10 cellular contexts compared by ENCODE assay signal in the genomic region with DNA sequence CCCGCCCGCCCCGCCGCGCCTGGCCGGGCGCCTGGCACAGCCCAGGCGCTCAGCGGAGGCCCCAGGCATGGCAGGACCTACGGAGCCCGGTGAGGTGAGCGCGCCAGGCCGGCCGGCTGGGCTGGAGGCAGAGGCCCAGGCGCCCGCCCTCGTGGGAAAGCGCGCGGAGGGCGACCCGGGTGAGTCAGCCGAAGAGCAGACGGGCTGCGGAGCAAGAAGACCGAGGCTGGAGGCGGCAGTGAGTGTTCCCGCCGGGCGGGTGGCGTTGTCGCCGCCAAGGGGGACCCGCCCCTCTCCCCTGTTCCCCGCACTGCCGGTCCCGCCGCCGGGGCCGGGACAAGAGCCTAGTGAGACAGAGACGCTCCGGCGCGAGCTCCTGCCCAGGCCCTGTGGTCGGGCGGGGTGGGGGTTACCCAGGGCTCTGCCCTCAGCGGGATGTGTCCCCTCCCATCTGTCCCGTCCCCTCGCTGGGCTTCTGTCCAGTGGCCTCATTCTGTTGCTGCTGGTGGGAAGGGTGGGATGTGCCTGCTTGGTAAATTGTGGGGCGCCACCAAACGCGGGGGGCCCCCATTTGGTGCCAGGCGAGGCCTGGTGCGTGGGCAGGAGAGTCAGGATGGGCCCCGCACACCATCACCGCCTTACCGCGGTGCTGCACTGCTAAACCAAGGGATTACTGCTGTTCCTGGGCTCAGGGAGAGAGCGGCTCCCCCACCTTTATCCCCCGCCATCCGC. TPM values are rescaled to one million over a fixed set of nuclear protein-coding genes. Genes with fewer than 3 reads are reported as not detected.
DNase-seq lines count a peak whose midpoint lies in the region; ATAC-seq and TF ChIP-seq lines count a peak whose summit lies in the region.
"Had no signal": no experiment of that assay in that cellular context is flagged by ENCODE, and none has a peak within 500 bp of the region (broad histone marks: within the 10 kb centered on the region; RNA-seq: fewer than 3 reads in every experiment).

No MANE protein-coding gene starts in this region.

- H3K4me3 ChIP-seq in gastroesophageal sphincter (peak overlapping the region; percentile 3 to 53), transverse colon (peak overlapping the region in 2 of 4 donors; percentile 28 to 38)

- in situ Hi-C loops in transverse colon (cut with MboI; ENCODE audit: low pct_ligation_motif_present in 1 of 4, low pct_unique_long_range_greater_than_20kb in 1 of 4, low sequenced_read_pairs in 3 of 4) = loop anchor here in 2 of 4 donors (25.0 kb wide), 1 partner anchor 304 kb away; no protein-coding TSS in a partner anchor

- peak; percentile 70 to 76 for ATAC-seq in activated CD4-positive, CD25-positive, alpha-beta regulatory T cell treated with anti-CD3 and anti-CD28 coated beads, Interleukin-2, amount 50 U/mL, for 24 hours
- ATAC-seq in gastroesophageal sphincter (peak; percentile 89), GM21825 (IDR thresholded peaks at IDR 0.05; ENCODE audit: unreplicated experiment) (no peak), HG02852 (IDR thresholded peaks at IDR 0.05; ENCODE audit: unreplicated experiment) (no peak)

- TF ChIP-seq EP300 in gastroesophageal sphincter (IDR thresholded peaks at IDR 0.05) (no peak), transverse colon (IDR thresholded peaks at IDR 0.05; ENCODE audit: low read depth) (no peak)

- no CpG with 5 or more reads among the region's 62 CpGs for WGBS in gastroesophageal sphincter (ENCODE audit: low coverage in 1 of 2), 2 donors
- WGBS in transverse colon (ENCODE audit: low coverage in 1 of 2), 2 donors = 13% methylated on average over 17 of the region's 62 CpGs; no CpG with 5 or more reads in 1 of the 2 donors

- H3K9me3 ChIP-seq in gastroesophageal sphincter (no peaks in the 10 kb centered on the region), transverse colon (no peaks in the 10 kb centered on the region)

- H3K27ac ChIP-seq in gastroesophageal sphincter (peak overlapping the region; percentile 48 to 90 (median 86)), transverse colon (peak overlapping the region; percentile 61 to 75 (median 68))
- H3K27ac ChIP-seq: VCaP had no signal

- peak in 3 of 4 experiments; percentile 29 to 54 (median 53) for TF ChIP-seq CTCF in gastroesophageal sphincter (IDR thresholded peaks at IDR 0.05)
- TF ChIP-seq CTCF in transverse colon (IDR thresholded peaks at IDR 0.05) = peak in 1 of 5 experiments; percentile 14

- intact Hi-C loops in transverse colon (cut with DNase I; ENCODE audit: low total_unique reads) = no loop called here

- TF ChIP-seq POLR2A in gastroesophageal sphincter (IDR thresholded peaks at IDR 0.05) (peak; percentile 37 to 39), transverse colon (IDR thresholded peaks at IDR 0.05) (no peak)

- peaks cover 0 to 52% (median 23%) of the 10 kb centered on the region in 3 donors for H3K4me1 ChIP-seq in gastroesophageal sphincter
- peaks cover 8 to 28% (median 19%) of the 10 kb centered on the region in 4 donors for H3K4me1 ChIP-seq in transverse colon

- H3K27me3 ChIP-seq in gastroesophageal sphincter (no peaks in the 10 kb centered on the region), transverse colon (peaks cover 31% of the 10 kb centered on the region)

- no peak for DNase-seq in activated CD4-positive, CD25-positive, alpha-beta regulatory T cell treated with anti-CD3 and anti-CD28 coated beads, Interleukin-2, amount 50 U/mL, for 72 hours
- DNase-seq in activated T-cell treated with anti-CD3 and anti-CD28 coated beads for 48 hours (ENCODE audit: low read depth) (peak; percentile 60), occipital lobe (lab: John Stamatoyannopoulos, UW) (peak; percentile 42), transverse colon (peak; percentile 67)
- DNase-seq: DND-41 had no signal

- H3K36me3 ChIP-seq in gastroesophageal sphincter (no peaks in the 10 kb centered on the region), transverse colon (no peaks in the 10 kb centered on the region)

RNA-seq across cellular contexts. Expression of a gene that starts 17.0 kb away (rescaled TPM):
- total RNA-seq in gastroesophageal sphincter (under 1 TPM in 1 of 4 donors, not detected in 3; 0.40 TPM), occipital lobe (2.2 TPM), transverse colon (not detected)

RNA-seq across cellular contexts. Expression of a gene that starts 20.1 kb away (rescaled TPM):
- total RNA-seq in gastroesophageal sphincter = 10 to 100 TPM; 12.5 to 19.8 (median 14.7) TPM
- total RNA-seq in occipital lobe = 8.9 TPM
- total RNA-seq in transverse colon = 1 to 10 TPM; 1.4 to 5.2 (median 4.0) TPM

RNA-seq across cellular contexts. Expression of a gene that starts 54.5 kb away (rescaled TPM):
- total RNA-seq in gastroesophageal sphincter (10 to 100 TPM; 83.8 to 93.7 (median 90.6) TPM), occipital lobe (62.5 TPM), transverse colon (100 to 1,000 TPM in 3 of 4 donors, 10 to 100 TPM in 1; 43.6 to 117 (median 110) TPM)

Comparison
In these comparisons a context has a peak if more than half of its experiments do, and no peak if none do; other contexts are left out.
1. ATAC-seq: peak in activated CD4-positive, CD25-positive, alpha-beta regulatory T cell treated with anti-CD3 and anti-CD28 coated beads, Interleukin-2, amount 50 U/mL, for 24 hours (2 of 2) and gastroesophageal sphincter (single experiment); none in GM21825 (single experiment) and HG02852 (single experiment).